In the genomic region with DNA sequence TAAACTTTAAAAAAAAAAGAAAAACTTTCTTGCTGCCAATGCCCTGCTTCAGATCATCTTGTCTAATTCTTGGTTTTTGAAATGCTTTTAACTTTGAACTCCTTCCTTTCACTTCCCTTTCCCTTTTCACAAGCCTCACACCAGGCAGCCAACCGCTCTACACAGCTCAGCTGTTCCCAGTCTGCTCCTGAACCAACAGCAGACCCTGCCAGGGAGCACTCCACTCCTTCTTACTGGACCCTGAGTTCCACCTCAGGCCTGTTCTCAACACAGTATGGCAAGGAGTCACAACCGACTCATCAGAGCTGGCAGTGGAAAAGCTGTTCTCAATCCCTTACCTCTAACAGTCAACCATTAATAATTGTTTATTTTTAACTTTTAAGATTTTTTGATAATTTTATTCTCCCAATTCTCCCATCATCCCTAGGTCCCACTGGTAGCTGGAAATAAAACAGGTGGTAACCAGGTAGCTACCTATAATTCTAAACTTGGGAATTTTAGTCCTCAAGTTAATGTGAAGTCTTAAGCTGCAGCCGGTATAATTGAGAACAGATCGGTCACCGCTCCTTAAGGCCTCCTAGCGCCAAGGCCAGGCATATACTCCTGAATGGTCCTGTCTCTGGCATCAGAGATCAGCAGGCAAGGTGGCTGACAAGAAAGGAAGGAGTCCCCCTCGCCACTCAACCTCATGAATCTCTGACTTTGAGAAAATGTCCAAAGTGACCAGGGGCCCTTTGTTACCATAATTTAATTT, we compare ENCODE assay signal across 12 cellular contexts. TPM values are rescaled to one million over a fixed set of nuclear protein-coding genes. Genes with fewer than 3 reads are reported as not detected.
A peak's percentile ranks its signal among the peaks of the same experiment; 100 is the strongest.
DNase-seq lines count a peak whose midpoint lies in the region; ATAC-seq and TF ChIP-seq lines count a peak whose summit lies in the region.
"Had no signal": no experiment of that assay in that cellular context is flagged by ENCODE, and none has a peak within 500 bp of the region (broad histone marks: within the 10 kb centered on the region; RNA-seq: fewer than 3 reads in every experiment).

No MANE protein-coding gene starts in this region.

- intact Hi-C loops in activated CD4-positive, alpha-beta T cell treated with anti-CD3 and anti-CD28 coated beads for 36 hours (cut with DNase I, micrococcal nuclease) = no loop called here

- CTCF ChIA-PET in AG04449 (lab: Yijun Ruan, JAX) = interaction anchor here (0.7 to 2.8 kb wide), 8 partner anchors 10 to 220 kb away, joined by 3 to 12 read pairs (median 7); no protein-coding TSS in a partner anchor
- CTCF ChIA-PET in activated CD4-positive, alpha-beta T cell treated with anti-CD3 and anti-CD28 coated beads for 36 hours (lab: Charles Lee) = interaction anchor here (0.6 to 0.9 kb wide), 3 partner anchors 12 to 901 kb away, joined by 3 read pairs; no protein-coding TSS in a partner anchor

- H3K9me3 Mint-ChIP-seq in brain (no peaks in the 10 kb centered on the region), mesothelial cell of epicardium (no peaks in the 10 kb centered on the region)
- no peaks in the 10 kb centered on the region for H3K9me3 Mint-ChIP-seq in activated CD4-positive, alpha-beta T cell treated with anti-CD3 and anti-CD28 coated beads for 36 hours (ENCODE audit: low read depth)
- H3K9me3 Mint-ChIP-seq: activated CD8-positive, alpha-beta T cell treated with anti-CD3 and anti-CD28 coated beads for 36 hours; activated naive CD8-positive, alpha-beta T cell treated with anti-CD3 and anti-CD28 coated beads, Interleukin-2, amount 10 ng/mL, durations not matched to agents 7 days and 5 days had no signal

- H3K27me3 Mint-ChIP-seq in brain (no peaks in the 10 kb centered on the region), mesothelial cell of epicardium (ENCODE audit: low read depth) (no peaks in the 10 kb centered on the region)
- no peaks in the 10 kb centered on the region for H3K27me3 Mint-ChIP-seq in activated CD4-positive, alpha-beta T cell treated with anti-CD3 and anti-CD28 coated beads for 36 hours
- H3K27me3 Mint-ChIP-seq: activated CD8-positive, alpha-beta T cell treated with anti-CD3 and anti-CD28 coated beads for 36 hours had no signal

- peak overlapping the region in 3 of 5 experiments; percentile 29 to 68 (median 63) for H3K4me3 Mint-ChIP-seq in brain
- no peak overlapping the region for H3K4me3 Mint-ChIP-seq in mesothelial cell of epicardium
- no peak overlapping the region for H3K4me3 Mint-ChIP-seq in activated CD4-positive, alpha-beta T cell treated with anti-CD3 and anti-CD28 coated beads for 36 hours
- H3K4me3 Mint-ChIP-seq: activated CD8-positive, alpha-beta T cell treated with anti-CD3 and anti-CD28 coated beads for 36 hours; activated naive CD8-positive, alpha-beta T cell treated with anti-CD3 and anti-CD28 coated beads, Interleukin-2, amount 10 ng/mL, durations not matched to agents 7 days and 5 days had no signal

- DNase-seq in AG04449 (ENCODE audit: low read depth, low spot score) (no peak), MG63 (peak; percentile 80), mesothelial cell of epicardium (ENCODE audit: low spot score in 2 of 2, unreplicated experiment in 2 of 2) (no peak), NCI-H69 (lab: John Stamatoyannopoulos, UW) (no peak), amygdala (lab: John Stamatoyannopoulos, UW) (no peak)
- DNase-seq in activated CD4-positive, alpha-beta T cell treated with anti-CD3 and anti-CD28 coated beads for 36 hours = no peak
- DNase-seq: activated CD8-positive, alpha-beta T cell treated with anti-CD3 and anti-CD28 coated beads for 36 hours; activated naive CD8-positive, alpha-beta T cell treated with anti-CD3 and anti-CD28 coated beads, Interleukin-2, amount 10 ng/mL, durations not matched to agents 7 days and 5 days; NCI-H510A treated with DMSO at 0.1 percent for 48 hours; stimulated activated CD8-positive, alpha-beta memory T cell treated with anti-CD3 and anti-CD28 coated beads, Interleukin-4, amount 100 ng/mL, for 48 hours had no signal

- H3K4me3 ChIP-seq in AG04449 (ENCODE audit: low read depth, low read length) = no peak overlapping the region
- no peak overlapping the region for H3K4me3 ChIP-seq in MG63

- H3K4me1 Mint-ChIP-seq in brain (peaks cover 84% of the 10 kb centered on the region), mesothelial cell of epicardium (peaks cover 16% of the 10 kb centered on the region)
- H3K4me1 Mint-ChIP-seq in activated CD4-positive, alpha-beta T cell treated with anti-CD3 and anti-CD28 coated beads for 36 hours = no peaks in the 10 kb centered on the region

- ATAC-seq in activated CD4-positive, alpha-beta T cell treated with anti-CD3 and anti-CD28 coated beads for 36 hours = no peak
- ATAC-seq in HG02763 (IDR thresholded peaks at IDR 0.05; ENCODE audit: unreplicated experiment) = no peak
- ATAC-seq: activated CD8-positive, alpha-beta T cell treated with anti-CD3 and anti-CD28 coated beads for 36 hours had no signal

- H3K27ac Mint-ChIP-seq in brain (peak overlapping the region; percentile 46 to 95 (median 92)), mesothelial cell of epicardium (peak overlapping the region; percentile 71)
- H3K27ac Mint-ChIP-seq in activated CD4-positive, alpha-beta T cell treated with anti-CD3 and anti-CD28 coated beads for 36 hours = no peak overlapping the region
- H3K27ac Mint-ChIP-seq: activated CD8-positive, alpha-beta T cell treated with anti-CD3 and anti-CD28 coated beads for 36 hours; activated naive CD8-positive, alpha-beta T cell treated with anti-CD3 and anti-CD28 coated beads, Interleukin-2, amount 10 ng/mL, durations not matched to agents 7 days and 5 days had no signal

- POLR2A ChIA-PET in AG04449 (lab: Yijun Ruan, JAX) = interaction anchor here (1.7 kb wide), 1 partner anchor 44 kb away, joined by 6 read pairs; the partner anchor contains the start of gene BOC
- POLR2A ChIA-PET in activated CD4-positive, alpha-beta T cell treated with anti-CD3 and anti-CD28 coated beads for 36 hours (lab: Charles Lee) = no interaction called here

- TF ChIP-seq CTCF in AG04449 (IDR thresholded peaks at IDR 0.05; ENCODE audit: insufficient read depth, low read length, missing control alignments) = peak; percentile 7
- no peak for TF ChIP-seq CTCF in brain (conservative IDR thresholded peaks at IDR 0.05)
- no peak for TF ChIP-seq CTCF in mesothelial cell of epicardium (IDR thresholded peaks at IDR 0.05; ENCODE audit: unreplicated experiment)

- no peaks in the 10 kb centered on the region for H3K9me3 ChIP-seq in MG63

- no peaks in the 10 kb centered on the region for H3K27me3 ChIP-seq in MG63

- peaks cover 39% of the 10 kb centered on the region for H3K36me3 Mint-ChIP-seq in brain
- H3K36me3 Mint-ChIP-seq in mesothelial cell of epicardium = peaks cover 51% of the 10 kb centered on the region
- no peaks in the 10 kb centered on the region for H3K36me3 Mint-ChIP-seq in activated CD4-positive, alpha-beta T cell treated with anti-CD3 and anti-CD28 coated beads for 36 hours (ENCODE audit: low read depth)
- H3K36me3 Mint-ChIP-seq: activated naive CD8-positive, alpha-beta T cell treated with anti-CD3 and anti-CD28 coated beads, Interleukin-2, amount 10 ng/mL, durations not matched to agents 7 days and 5 days had no signal

- H3K36me3 ChIP-seq in MG63 = no peaks in the 10 kb centered on the region

RNA-seq across cellular contexts. Expression of gene BOC, which starts 43.9 kb away (rescaled TPM):
- total RNA-seq in MG63 (2014; rRNA removed; shearing (Covaris generic); ENCODE audit: low replicate concordance) = 1.4 and 3.9 TPM in 2 replicates
- 23.3 TPM for polyA plus RNA-seq in brain (ENCODE audit: insufficient read depth, low read depth, low replicate concordance)
- total RNA-seq in mesothelial cell of epicardium = 76.1 to 85.3 TPM (median 79.3 TPM) in 3 replicates
- under 1 TPM; 0.40 to 0.43 TPM for total RNA-seq in activated CD4-positive, alpha-beta T cell treated with anti-CD3 and anti-CD28 coated beads for 36 hours
- total RNA-seq: activated naive CD8-positive, alpha-beta T cell treated with anti-CD3 and anti-CD28 coated beads, Interleukin-2, amount 10 ng/mL, durations not matched to agents 7 days and 5 days had no signal

Comparison
In these comparisons a context has a peak if more than half of its experiments do, and no peak if none do; other contexts are left out.
1. H3K4me3 Mint-ChIP-seq: peak in brain (3 of 5); none in mesothelial cell of epicardium (single experiment) and activated CD4-positive, alpha-beta T cell treated with anti-CD3 and anti-CD28 coated beads for 36 hours (single experiment).
2. RNA of gene BOC, which starts 43.9 kb away (total RNA-seq): 76.1 to 85.3 TPM in mesothelial cell of epicardium; 1.4 to 3.9 TPM in MG63 and 0.40 to 0.43 TPM in activated CD4-positive, alpha-beta T cell treated with anti-CD3 and anti-CD28 coated beads for 36 hours; every median in the first group is over 10 times any median in the second.